18 cellular contexts compared by ENCODE assay signal in the genomic region with DNA sequence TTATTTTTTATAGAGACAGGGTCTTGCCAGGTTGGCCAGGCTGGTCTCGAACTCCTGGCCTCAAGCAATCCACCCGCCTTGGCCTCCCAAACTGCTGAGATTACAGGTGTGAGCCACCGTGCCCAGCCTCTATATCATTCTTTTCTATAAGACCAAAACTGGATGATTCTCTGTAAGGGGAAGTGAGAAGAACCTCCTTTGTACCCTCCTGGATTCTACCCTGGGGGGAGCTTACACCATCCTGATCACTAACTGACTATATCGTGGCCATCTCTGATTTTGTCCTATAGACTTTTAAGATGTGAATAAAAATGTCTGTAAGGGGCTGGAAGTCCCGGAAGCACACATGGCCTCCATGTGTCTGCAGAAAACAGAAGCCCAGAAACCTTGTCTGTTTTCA.
"Had no signal": no experiment of that assay in that cellular context is flagged by ENCODE, and none has a peak within 500 bp of the region (broad histone marks: within the 10 kb centered on the region; RNA-seq: fewer than 3 reads in every experiment).

No MANE protein-coding gene starts in this region.

- H3K36me3 ChIP-seq: prostate gland, right lobe of liver, tibial artery, upper lobe of right lung had no signal

- H3K27ac ChIP-seq: coronary artery, heart left ventricle, parathyroid adenoma, prostate gland, right lobe of liver, tibial artery, upper lobe of right lung had no signal

- ATAC-seq: heart left ventricle; left colon; left ventricle myocardium superior; right lobe of liver; stimulated activated memory B cell treated with anti-CD40 and anti-IgM and Interleukin-4, amounts not matched to agents 10 μg/mL and 1 μg/mL and 100 μg/mL, for 72 hours; upper lobe of right lung had no signal

- H3K27me3 ChIP-seq: heart left ventricle, right lobe of liver, tibial artery, upper lobe of right lung had no signal

- H3K9me3 ChIP-seq: heart left ventricle, prostate gland, right lobe of liver, tibial artery, upper lobe of right lung had no signal

- H3K4me1 ChIP-seq: parathyroid adenoma, right lobe of liver, tibial artery, upper lobe of right lung had no signal

- H3K4me3 ChIP-seq: coronary artery, heart left ventricle, lung, prostate gland, right lobe of liver, tibial artery, upper lobe of right lung had no signal

- DNase-seq: effector CD4-positive, alpha-beta T cell; endodermal cell; erythroblast; heart left ventricle; hippocampal formation; left colon; left ventricle myocardium superior; mesenchymal stem cell; naive B cell; right lobe of liver; stimulated activated CD4-positive, alpha-beta T cell treated with anti-CD3 and anti-CD28 coated beads, Interleukin-4, amount 100 ng/mL, for 24 hours; tibial artery; upper lobe of right lung had no signal
